Comparison of ENCODE assay signal across 1 cellular context in genomic region chr1:62384276-62385005, GRCh38.
TF ChIP-seq lines count a peak whose summit lies in the region.

No MANE protein-coding gene starts in this region.

TF ChIP-seq in HEK293, 187 proteins besides CTCF, POLR2A, EP300 and RAD21 (continued from another document):
- no peak for TF ChIP-seq ZBTB10 (tag by site-specific recombination; IDR thresholded peaks at IDR 0.05)
- TF ChIP-seq ZNF549 (tag by site-specific recombination; IDR thresholded peaks at IDR 0.05): no peak
- peak; percentile 69; the same call in 1 of the 2 replicates for TF ChIP-seq ZNF843 (tag by site-specific recombination; IDR thresholded peaks at IDR 0.05)
- no peak for TF ChIP-seq ZNF391 (tag by site-specific recombination; IDR thresholded peaks at IDR 0.05; ENCODE audit: borderline replicate concordance, low read depth)
